8 cellular contexts compared by ENCODE assay signal in the genomic region with DNA sequence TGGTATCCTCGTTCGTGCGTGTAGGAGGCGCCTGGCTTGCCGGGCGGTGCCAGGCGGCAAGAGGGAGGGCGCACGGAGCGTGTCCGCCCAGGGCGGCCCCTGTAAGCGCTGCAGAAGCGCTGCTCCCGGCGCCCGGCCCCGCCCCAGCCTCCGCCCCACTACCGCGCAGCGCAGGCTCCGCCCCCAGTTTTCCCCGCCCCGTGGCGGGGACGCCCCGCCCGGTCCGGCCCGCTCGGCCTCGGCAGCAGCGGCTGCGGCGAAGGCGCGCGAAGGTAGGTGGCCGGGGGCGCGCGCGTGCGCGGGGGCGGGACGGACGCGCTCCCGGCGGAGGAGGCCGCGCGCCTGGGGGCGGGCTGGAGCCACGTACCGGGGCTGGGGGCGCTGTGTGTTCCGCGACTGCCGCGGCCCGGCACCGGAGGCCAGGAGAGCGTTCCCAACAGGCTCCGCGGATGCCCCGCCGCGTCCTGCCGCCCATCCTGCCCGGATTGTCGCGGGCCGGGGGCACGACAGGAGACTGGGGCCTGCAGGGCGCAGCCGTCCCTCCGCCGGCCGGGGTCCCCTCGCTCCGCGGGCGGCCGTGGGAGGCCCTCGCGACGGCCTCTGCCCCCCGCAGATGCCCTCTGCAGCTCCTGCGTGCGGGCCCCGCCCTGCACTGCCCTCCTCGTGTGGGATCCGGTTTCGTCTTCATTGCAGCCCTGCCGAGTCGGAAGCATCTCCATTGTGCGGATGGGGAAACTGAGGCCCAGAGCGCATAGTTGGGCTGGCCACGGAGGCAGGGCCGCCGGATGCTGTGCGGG. TPM values are rescaled to one million over a fixed set of nuclear protein-coding genes. Genes with fewer than 3 reads are reported as not detected.
DNase-seq lines count a peak whose midpoint lies in the region; ATAC-seq, FAIRE-seq and TF ChIP-seq lines count a peak whose summit lies in the region.

No MANE protein-coding gene starts in this region.

- CTCF ChIA-PET in A673 (lab: Charles Lee): no interaction called here

- intact Hi-C loops in A673 (cut with micrococcal nuclease; ENCODE audit: unreplicated experiment): no loop called here

- DNase-seq in A673 (ENCODE audit: low spot score) (peak; percentile 95), NCI-H2227 (lab: John Stamatoyannopoulos, UW; ENCODE audit: unreplicated experiment) (peak; percentile 100), bronchial epithelial cell (ENCODE audit: low read depth) (peak; percentile 80), immature natural killer cell (peak; percentile 92 to 96 (median 95)), smooth muscle cell of the brain vasculature (ENCODE audit: low read depth, low spot score) (peak; percentile 90)

- peak overlapping the region; percentile 86 to 93 (median 90) for H3K4me3 Mint-ChIP-seq in immature natural killer cell

- peak overlapping the region; percentile 72 for H3K4me3 ChIP-seq in A673 (ENCODE audit: low read depth, low read length, poor library complexity, severe bottlenecking)
- H3K4me3 ChIP-seq in WI38 (ENCODE audit: low read depth, low read length): peak overlapping the region; percentile 81
- peak overlapping the region; percentile 78 for H3K4me3 ChIP-seq in bronchial epithelial cell (ENCODE audit: low read depth, low read length)

- H3K4me1 ChIP-seq in A673 (ENCODE audit: insufficient read depth, low read length, poor library complexity, severe bottlenecking): peaks cover 12% of the 10 kb centered on the region

- peaks cover 24 to 35% of the 10 kb centered on the region in 2 donors for H3K4me1 Mint-ChIP-seq in immature natural killer cell

- peaks cover 0 to 3% (median 2%) of the 10 kb centered on the region in 3 donors for H3K27me3 Mint-ChIP-seq in immature natural killer cell (ENCODE audit: low read depth in 3 of 3)

- TF ChIP-seq CTCF in A673 (conservative IDR thresholded peaks at IDR 0.05; ENCODE audit: low read depth, low read length) (no peak), WI38 (IDR thresholded peaks at IDR 0.05; ENCODE audit: low read depth, low read length) (no peak), bronchial epithelial cell (IDR thresholded peaks at IDR 0.05; ENCODE audit: insufficient read depth, low read length, severe bottlenecking) (no peak)

- peak overlapping the region; percentile 71 to 91 (median 85) for H3K27ac Mint-ChIP-seq in immature natural killer cell

- no peaks in the 10 kb centered on the region for H3K36me3 ChIP-seq in A673 (ENCODE audit: insufficient read depth, low read length, poor library complexity, severe bottlenecking)
- no peaks in the 10 kb centered on the region for H3K36me3 ChIP-seq in bronchial epithelial cell (ENCODE audit: control insufficient read depth, insufficient read depth, low read length)

- FAIRE-seq in bronchial epithelial cell (lab: Jason Lieb, UNC): no peak

- no peaks in the 10 kb centered on the region for H3K9me3 Mint-ChIP-seq in immature natural killer cell

- no peaks in the 10 kb centered on the region for H3K9me3 ChIP-seq in A673 (ENCODE audit: low read depth, low read length, poor library complexity, severe bottlenecking)

- peak overlapping the region; percentile 80 for H3K27ac ChIP-seq in A673 (ENCODE audit: low read depth, low read length, poor library complexity, severe bottlenecking)

- ATAC-seq in GM18868 (IDR thresholded peaks at IDR 0.05; ENCODE audit: unreplicated experiment) (peak; percentile 88), HG03135 (IDR thresholded peaks at IDR 0.05; ENCODE audit: unreplicated experiment) (peak; percentile 72)

- POLR2A ChIA-PET in A673 (lab: Charles Lee; ENCODE audit: low non-redundant PET): no interaction called here

- H3K27me3 ChIP-seq in A673 (replicated peaks; ENCODE audit: insufficient read depth, low read depth, low read length, poor library complexity): no peaks in the 10 kb centered on the region
- no peaks in the 10 kb centered on the region for H3K27me3 ChIP-seq in bronchial epithelial cell (ENCODE audit: control insufficient read depth, insufficient read depth, low read length)

- no TSS peak for BruUV-seq in A673 (replicated peaks; lab: Mats Ljungman, UMichigan)

- H3K36me3 Mint-ChIP-seq in immature natural killer cell: no peaks in the 10 kb centered on the region

RNA-seq across cellular contexts. Expression of a gene that starts 7.7 kb away (rescaled TPM):
- total RNA-seq in A673 (2021) (30.2 and 33.2 TPM in 2 replicates), bronchial epithelial cell (16.4 and 20.3 TPM in 2 replicates)
- polyA plus RNA-seq in immature natural killer cell: 1 to 10 TPM in 2 of 3 donors, under 1 TPM in 1; 0.35 to 6.5 (median 5.4) TPM

RNA-seq across cellular contexts. Expression of a gene that starts 18.3 kb away (rescaled TPM):
- total RNA-seq in A673 (2021): 1,866 and 1,908 TPM in 2 replicates
- 2,323 and 5,262 TPM in 2 replicates for total RNA-seq in bronchial epithelial cell
- polyA plus RNA-seq in immature natural killer cell: 10 to 100 TPM in 1 of 3 donors, not detected in 2; 28.1 TPM

Comparison
In these comparisons a context has a peak if more than half of its experiments do, and no peak if none do; other contexts are left out.
1. Peak in every context shown above with its lines: DNase-seq, ATAC-seq, H3K4me3 ChIP-seq and H3K27ac ChIP-seq.